1 cellular context compared by ENCODE assay signal in genomic region chr15:57647071-57647790, GRCh38.
TF ChIP-seq lines count a peak whose summit lies in the region.

No MANE protein-coding gene starts in this region.

TF ChIP-seq in endothelial cell of umbilical vein, 7 proteins besides CTCF, POLR2A, EP300 and RAD21:
- no peak for TF ChIP-seq EZH2 (IDR thresholded peaks at IDR 0.05; ENCODE audit: borderline replicate concordance, low read depth, low read length, severe bottlenecking)
- no peak for TF ChIP-seq MYC (IDR thresholded peaks at IDR 0.05; ENCODE audit: low read depth, low read length)
- no peak for TF ChIP-seq POLR2AphosphoS5 (IDR thresholded peaks at IDR 0.05; ENCODE audit: insufficient read depth, low read depth, low read length)
- no peak for TF ChIP-seq FOS (IDR thresholded peaks at IDR 0.05; ENCODE audit: borderline replicate concordance, insufficient read depth, low read length)
- TF ChIP-seq GATA2 (IDR thresholded peaks at IDR 0.05; ENCODE audit: insufficient read depth, insufficient read length, low read depth, low read length), result no peak
- no peak for TF ChIP-seq MAX (IDR thresholded peaks at IDR 0.05; ENCODE audit: insufficient read depth, insufficient read length)
- no peak for TF ChIP-seq JUN (IDR thresholded peaks at IDR 0.05; ENCODE audit: borderline replicate concordance, insufficient read depth, insufficient read length, low read depth)
